23 cellular contexts compared by ENCODE assay signal in the genomic region with DNA sequence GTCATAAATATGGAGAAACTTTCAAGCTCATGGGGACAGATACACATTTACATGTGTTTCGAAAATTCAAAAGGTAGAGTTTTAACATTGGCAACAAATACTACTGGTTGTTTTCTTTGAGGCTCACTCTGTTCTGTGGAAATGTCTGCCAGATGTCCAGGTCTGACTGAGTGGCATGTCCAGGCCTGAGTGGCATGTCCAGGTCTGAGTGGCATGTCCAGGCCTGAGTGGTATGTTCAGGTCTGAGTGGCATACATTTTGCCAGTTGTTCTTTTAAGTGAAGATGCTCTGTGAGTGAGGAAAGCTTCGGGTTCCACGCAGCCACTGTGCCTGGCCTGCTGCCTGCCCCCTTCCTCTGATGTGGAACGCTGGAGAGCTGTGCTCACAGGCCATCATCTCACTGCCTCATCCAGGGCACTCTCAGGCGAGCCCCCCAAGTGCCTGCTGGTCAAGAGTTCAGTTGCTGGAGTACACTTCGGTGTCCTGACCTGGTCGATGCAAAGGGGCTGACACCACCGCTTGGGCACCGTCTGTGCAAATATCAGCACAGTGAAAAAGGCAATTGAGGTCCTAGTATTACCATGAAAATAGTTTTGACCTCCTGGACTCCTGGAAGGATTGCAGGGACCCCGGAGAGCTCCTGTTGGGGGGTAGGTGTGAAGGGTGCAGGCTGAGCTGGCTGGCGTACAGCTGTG.
A peak's percentile ranks its signal among the peaks of the same experiment; 100 is the strongest.
DNase-seq lines count a peak whose midpoint lies in the region; ATAC-seq and TF ChIP-seq lines count a peak whose summit lies in the region.
"Had no signal": no experiment of that assay in that cellular context is flagged by ENCODE, and none has a peak within 500 bp of the region (broad histone marks: within the 10 kb centered on the region; RNA-seq: fewer than 3 reads in every experiment).

No MANE protein-coding gene starts in this region.

- H3K9me3 Mint-ChIP-seq in GM23338 (peaks cover 3% of the 10 kb centered on the region; the same call in 2 of the 3 replicates), activated B cell treated with CpG ODN at 0.5 μM for 24 hours (peaks cover 4% of the 10 kb centered on the region), progenitor cell of endocrine pancreas (ENCODE audit: low read depth) (peaks cover 1% of the 10 kb centered on the region)

- CTCF ChIA-PET in activated B cell treated with CpG ODN at 0.5 μM for 24 hours (lab: Charles Lee), result no interaction called here

- no peak overlapping the region for H3K4me2 ChIP-seq in GM23338

- no peak overlapping the region for H2AFZ ChIP-seq in GM23338

- H3K4me1 Mint-ChIP-seq in GM23338 (peaks cover 44% of the 10 kb centered on the region), activated B cell treated with CpG ODN at 0.5 μM for 24 hours (peaks cover 83% of the 10 kb centered on the region), progenitor cell of endocrine pancreas (ENCODE audit: low read depth) (peaks cover 4% of the 10 kb centered on the region)

- H3K79me2 ChIP-seq in GM23338 (replicated peaks; ENCODE audit: insufficient read depth), result peaks cover 93% of the 10 kb centered on the region

- DNase-seq in GM23338 (ENCODE audit: low spot score) (no peak), activated B cell treated with CpG ODN at 0.5 μM for 24 hours (no peak), foreskin keratinocyte (peak; percentile 71 to 84), progenitor cell of endocrine pancreas (ENCODE audit: low spot score, unreplicated experiment) (no peak), germinal center (ENCODE audit: low spot score) (no peak), HUDEP-2 (lab: John Stamatoyannopoulos, UW; ENCODE audit: unreplicated experiment in 76 of 76) (no peak)
- DNase-seq: activated CD8-positive, alpha-beta memory T cell treated with anti-CD3 and anti-CD28 coated beads for 24 hours; activated naive CD4-positive, alpha-beta T cell treated with anti-CD3 and anti-CD28 coated beads for 36 hours; activated T-cell treated with anti-CD3 and anti-CD28 coated beads, Interleukin-2, amount 50 U/mL, for 1 hour; amniotic stem cell; EL; HFFc6; kidney glomerular epithelial cell; MG63; NCI-H1417 treated with DMSO at 0.1 percent for 48 hours; NCI-H526; occipital lobe; retina; small intestine had no signal

- H3K4me3 Mint-ChIP-seq in GM23338 (no peak overlapping the region), activated B cell treated with CpG ODN at 0.5 μM for 24 hours (no peak overlapping the region), progenitor cell of endocrine pancreas (ENCODE audit: low read depth) (no peak overlapping the region)
- H3K4me3 Mint-ChIP-seq: activated naive CD4-positive, alpha-beta T cell treated with anti-CD3 and anti-CD28 coated beads for 36 hours; HFFc6 had no signal

- H3F3A ChIP-seq in GM23338 (replicated peaks; ENCODE audit: low read depth), result 0 out of 2 replicates have a peak, but pooled peaks cover 4% of the 10 kb centered on the region

- H3K27ac ChIP-seq in GM23338 (ENCODE audit: low read depth), result 0 out of 2 replicates have a peak overlapping the region, but pooled peaks have one; percentile 36
- no peak overlapping the region for H3K27ac ChIP-seq in foreskin keratinocyte
- H3K27ac ChIP-seq: C4-2B, cardiac muscle cell had no signal

- TF ChIP-seq CTCF in GM23338 (conservative IDR thresholded peaks at IDR 0.05; ENCODE audit: low read depth in 2 of 2) (no peak), activated B cell treated with CpG ODN at 0.5 μM for 24 hours (IDR thresholded peaks at IDR 0.05) (no peak), foreskin keratinocyte (conservative IDR thresholded peaks at IDR 0.05) (no peak), progenitor cell of endocrine pancreas (IDR thresholded peaks at IDR 0.05; ENCODE audit: unreplicated experiment) (no peak)

- no peak overlapping the region for H3K4me3 ChIP-seq in GM23338
- H3K4me3 ChIP-seq: cardiac muscle cell, K562, MG63 had no signal

- no peaks in the 10 kb centered on the region; the same call in 1 of the 2 replicates for H3K9me2 ChIP-seq in GM23338 (ENCODE audit: insufficient read depth)

- H3K36me3 Mint-ChIP-seq in GM23338 (ENCODE audit: low read depth), result peaks cover 25% of the 10 kb centered on the region
- H3K36me3 Mint-ChIP-seq in activated B cell treated with CpG ODN at 0.5 μM for 24 hours (ENCODE audit: low read depth), result peaks cover 34% of the 10 kb centered on the region
- H3K36me3 Mint-ChIP-seq in progenitor cell of endocrine pancreas (ENCODE audit: insufficient read depth), result peaks cover 14% of the 10 kb centered on the region

- H3K27me3 ChIP-seq in GM23338 (ENCODE audit: insufficient read depth) (no peaks in the 10 kb centered on the region), foreskin keratinocyte (no peaks in the 10 kb centered on the region)
- H3K27me3 ChIP-seq: cardiac muscle cell, MG63 had no signal

- H3K27me3 Mint-ChIP-seq in GM23338 (ENCODE audit: insufficient read depth, low read depth, poor library complexity) (peaks cover 14% of the 10 kb centered on the region), activated B cell treated with CpG ODN at 0.5 μM for 24 hours (no peaks in the 10 kb centered on the region), progenitor cell of endocrine pancreas (no peaks in the 10 kb centered on the region)

- intact Hi-C loops in activated B cell treated with CpG ODN at 0.5 μM for 24 hours (cut with micrococcal nuclease), result loop anchor here (5.0 kb wide), 1 partner anchor 36 kb away; no protein-coding TSS in a partner anchor

- H3K36me3 ChIP-seq in GM23338 (ENCODE audit: insufficient read depth), result no peaks in the 10 kb centered on the region

- peaks cover 52% of the 10 kb centered on the region for H4K20me1 ChIP-seq in GM23338 (replicated peaks; ENCODE audit: insufficient read depth)

- peaks cover 38% of the 10 kb centered on the region for H3K4me1 ChIP-seq in GM23338 (ENCODE audit: insufficient read depth)
- peaks cover 8% of the 10 kb centered on the region for H3K4me1 ChIP-seq in foreskin keratinocyte

- ATAC-seq in GM23338 (no peak), activated B cell treated with CpG ODN at 0.5 μM for 24 hours (ENCODE audit: low read depth) (no peak), foreskin keratinocyte (peak; percentile 70), GM21786 (IDR thresholded peaks at IDR 0.05; ENCODE audit: unreplicated experiment) (no peak)
- ATAC-seq: K562 had no signal

- POLR2A ChIA-PET in activated B cell treated with CpG ODN at 0.5 μM for 24 hours (lab: Charles Lee), result interaction anchor here (1.1 kb wide), 1 partner anchor 26 kb away, joined by 3 read pairs; no protein-coding TSS in a partner anchor

- H3K27ac Mint-ChIP-seq in GM23338 (peak overlapping the region; percentile 44), activated B cell treated with CpG ODN at 0.5 μM for 24 hours (peak overlapping the region; percentile 63), progenitor cell of endocrine pancreas (peak overlapping the region; percentile 51)
- H3K27ac Mint-ChIP-seq: activated naive CD4-positive, alpha-beta T cell treated with anti-CD3 and anti-CD28 coated beads for 36 hours; HFFc6 had no signal

TF ChIP-seq in GM23338, 12 proteins besides CTCF, POLR2A, EP300 and RAD21:
- TF ChIP-seq POLR2AphosphoS5 (IDR thresholded peaks at IDR 0.05; ENCODE audit: low read depth) (no peak), EZH2phosphoT487 (IDR thresholded peaks at IDR 0.05; ENCODE audit: unreplicated experiment) (no peak), STAT1 (IDR thresholded peaks at IDR 0.05; ENCODE audit: unreplicated experiment) (no peak), ZNF331 (CRISPR knock-in tag; IDR thresholded peaks at IDR 0.05; ENCODE audit: low read depth) (no peak), CREB1 (CRISPR knock-in tag; IDR thresholded peaks at IDR 0.05; ENCODE audit: low read depth) (no peak)
- TF ChIP-seq, protein P1, sequence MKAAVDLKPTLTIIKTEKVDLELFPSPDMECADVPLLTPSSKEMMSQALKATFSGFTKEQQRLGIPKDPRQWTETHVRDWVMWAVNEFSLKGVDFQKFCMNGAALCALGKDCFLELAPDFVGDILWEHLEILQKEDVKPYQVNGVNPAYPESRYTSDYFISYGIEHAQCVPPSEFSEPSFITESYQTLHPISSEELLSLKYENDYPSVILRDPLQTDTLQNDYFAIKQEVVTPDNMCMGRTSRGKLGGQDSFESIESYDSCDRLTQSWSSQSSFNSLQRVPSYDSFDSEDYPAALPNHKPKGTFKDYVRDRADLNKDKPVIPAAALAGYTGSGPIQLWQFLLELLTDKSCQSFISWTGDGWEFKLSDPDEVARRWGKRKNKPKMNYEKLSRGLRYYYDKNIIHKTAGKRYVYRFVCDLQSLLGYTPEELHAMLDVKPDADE (IDR thresholded peaks at IDR 0.05), result no peak
TF ChIP-seq in GM23338: peak in this region for 0.

Comparison
In these comparisons a context has a peak if more than half of its experiments do, and no peak if none do; other contexts are left out.
1. DNase-seq: peak in foreskin keratinocyte (2 of 2); none in GM23338 (single experiment), activated B cell treated with CpG ODN at 0.5 μM for 24 hours (single experiment), progenitor cell of endocrine pancreas (single experiment), germinal center (single experiment) and HUDEP-2 (0 of 76).
2. Peak in every context shown above with its lines, with median percentiles within 50 percentile points of each other: H3K27ac Mint-ChIP-seq.